34 cellular contexts compared by ENCODE assay signal in genomic region chr9:103872811-103873210, GRCh38.
"Had no signal": no experiment of that assay in that cellular context is flagged by ENCODE, and none has a peak within 500 bp of the region (broad histone marks: within the 10 kb centered on the region; RNA-seq: fewer than 3 reads in every experiment).

No MANE protein-coding gene starts in this region.

- H3K36me3 ChIP-seq: ascending aorta, cardiac muscle cell, colonic mucosa, Peyer's patch had no signal

- H3K4me3 ChIP-seq: ascending aorta, cardiac muscle cell, colonic mucosa, Peyer's patch had no signal

- H3K9me3 ChIP-seq: ascending aorta, colonic mucosa, Peyer's patch had no signal

- H3K27ac Mint-ChIP-seq: activated CD4-positive, alpha-beta T cell treated with anti-CD3 and anti-CD28 coated beads, Interleukin-2, amount 10 ng/mL, durations not matched to agents 24 days and 14 days; activated CD8-positive, alpha-beta T cell treated with anti-CD3 and anti-CD28 coated beads for 36 hours; activated naive CD8-positive, alpha-beta T cell treated with anti-CD3 and anti-CD28 coated beads for 36 hours; activated T-cell treated with anti-CD3 and anti-CD28 coated beads, Interleukin-2, amount 50 U/mL, for 72 hours; activated T-helper 17 cell treated with anti-CD3 and anti-CD28 coated beads, Interleukin-2, amount 50 U/mL, for 72 hours; dendritic cell treated with granulocyte-macrophage colony-stimulating factor and Interleukin-4, amounts not matched to agents 40 ng/mL and 50 ng/mL, for 4 days had no signal

- H3K27me3 ChIP-seq: ascending aorta, cardiac muscle cell, colonic mucosa, Peyer's patch had no signal

- H3K27ac ChIP-seq: ascending aorta, cardiac muscle cell, colonic mucosa, Peyer's patch had no signal

- H3K27me3 Mint-ChIP-seq: activated CD4-positive, alpha-beta T cell treated with anti-CD3 and anti-CD28 coated beads, Interleukin-2, amount 10 ng/mL, durations not matched to agents 24 days and 14 days; activated CD8-positive, alpha-beta T cell treated with anti-CD3 and anti-CD28 coated beads for 36 hours; activated naive CD8-positive, alpha-beta T cell treated with anti-CD3 and anti-CD28 coated beads for 36 hours; central memory CD8-positive, alpha-beta T cell; dendritic cell treated with granulocyte-macrophage colony-stimulating factor and Interleukin-4, amounts not matched to agents 40 ng/mL and 50 ng/mL, for 4 days had no signal

- H3K4me3 Mint-ChIP-seq: activated CD4-positive, alpha-beta T cell treated with anti-CD3 and anti-CD28 coated beads, Interleukin-2, amount 10 ng/mL, durations not matched to agents 24 days and 14 days; activated CD8-positive, alpha-beta T cell treated with anti-CD3 and anti-CD28 coated beads for 36 hours; activated naive CD8-positive, alpha-beta T cell treated with anti-CD3 and anti-CD28 coated beads for 36 hours; activated T-cell treated with anti-CD3 and anti-CD28 coated beads, Interleukin-2, amount 50 U/mL, for 72 hours; activated T-helper 17 cell treated with anti-CD3 and anti-CD28 coated beads, Interleukin-2, amount 50 U/mL, for 72 hours; central memory CD8-positive, alpha-beta T cell; dendritic cell treated with granulocyte-macrophage colony-stimulating factor and Interleukin-4, amounts not matched to agents 40 ng/mL and 50 ng/mL, for 4 days had no signal

- H3K4me1 ChIP-seq: ascending aorta, colonic mucosa, Peyer's patch had no signal

- DNase-seq: activated CD4-positive, alpha-beta T cell treated with anti-CD3 and anti-CD28 coated beads, Interleukin-2, amount 10 ng/mL, durations not matched to agents 24 days and 14 days; activated CD4-positive, alpha-beta T cell treated with anti-CD3 and anti-CD28 coated beads, Interleukin-2, amount 50 U/mL, for 4 hours; activated CD4-positive, CD25-positive, alpha-beta regulatory T cell; activated CD8-positive, alpha-beta T cell treated with anti-CD3 and anti-CD28 coated beads for 36 hours; activated effector memory CD4-positive, alpha-beta T cell treated with anti-CD3 and anti-CD28 coated beads, Interleukin-2, amount 50 U/mL, for 16 hours; activated naive CD4-positive, alpha-beta T cell; activated naive CD4-positive, alpha-beta T cell treated with anti-CD3 and anti-CD28 coated beads, Interleukin-2, amount 50 U/mL, for 16 hours; activated naive CD8-positive, alpha-beta T cell treated with anti-CD3 and anti-CD28 coated beads for 36 hours; activated T-cell treated with anti-CD3 and anti-CD28 coated beads, Interleukin-2, amount 50 U/mL, for 1 hour; activated T-cell treated with anti-CD3 and anti-CD28 coated beads, Interleukin-2, amount 50 U/mL, for 72 hours; amniotic stem cell; colonic mucosa; NCI-H1105; NCI-H1417 treated with DMSO at 0.1 percent for 48 hours; NCI-H187 treated with DMSO at 0.1 percent for 48 hours; NCI-H2081; NCI-H2171 treated with DMSO at 0.1 percent for 48 hours; NCI-H226; NCI-H446 treated with DMSO at 0.1 percent for 48 hours; NCI-H524; NCI-H69; NCI-H82; PC-3; Peyer's patch; RPMI8226; SW 1271; T-helper 1 cell; T-helper 2 cell; T-helper 9 cell had no signal

- H3K9me3 Mint-ChIP-seq: activated CD4-positive, alpha-beta T cell treated with anti-CD3 and anti-CD28 coated beads, Interleukin-2, amount 10 ng/mL, durations not matched to agents 24 days and 14 days; activated CD8-positive, alpha-beta T cell treated with anti-CD3 and anti-CD28 coated beads for 36 hours; activated naive CD8-positive, alpha-beta T cell treated with anti-CD3 and anti-CD28 coated beads for 36 hours; activated T-cell treated with anti-CD3 and anti-CD28 coated beads, Interleukin-2, amount 50 U/mL, for 72 hours; activated T-helper 17 cell treated with anti-CD3 and anti-CD28 coated beads, Interleukin-2, amount 50 U/mL, for 72 hours; dendritic cell treated with granulocyte-macrophage colony-stimulating factor and Interleukin-4, amounts not matched to agents 40 ng/mL and 50 ng/mL, for 4 days had no signal

- H3K36me3 Mint-ChIP-seq: activated naive CD8-positive, alpha-beta T cell treated with anti-CD3 and anti-CD28 coated beads for 36 hours had no signal

- H3K4me1 Mint-ChIP-seq: activated CD4-positive, alpha-beta T cell treated with anti-CD3 and anti-CD28 coated beads, Interleukin-2, amount 10 ng/mL, durations not matched to agents 24 days and 14 days; activated naive CD8-positive, alpha-beta T cell treated with anti-CD3 and anti-CD28 coated beads for 36 hours; activated T-helper 17 cell treated with anti-CD3 and anti-CD28 coated beads, Interleukin-2, amount 50 U/mL, for 72 hours; central memory CD8-positive, alpha-beta T cell had no signal
